1 cellular context compared by ENCODE assay signal in the genomic region with DNA sequence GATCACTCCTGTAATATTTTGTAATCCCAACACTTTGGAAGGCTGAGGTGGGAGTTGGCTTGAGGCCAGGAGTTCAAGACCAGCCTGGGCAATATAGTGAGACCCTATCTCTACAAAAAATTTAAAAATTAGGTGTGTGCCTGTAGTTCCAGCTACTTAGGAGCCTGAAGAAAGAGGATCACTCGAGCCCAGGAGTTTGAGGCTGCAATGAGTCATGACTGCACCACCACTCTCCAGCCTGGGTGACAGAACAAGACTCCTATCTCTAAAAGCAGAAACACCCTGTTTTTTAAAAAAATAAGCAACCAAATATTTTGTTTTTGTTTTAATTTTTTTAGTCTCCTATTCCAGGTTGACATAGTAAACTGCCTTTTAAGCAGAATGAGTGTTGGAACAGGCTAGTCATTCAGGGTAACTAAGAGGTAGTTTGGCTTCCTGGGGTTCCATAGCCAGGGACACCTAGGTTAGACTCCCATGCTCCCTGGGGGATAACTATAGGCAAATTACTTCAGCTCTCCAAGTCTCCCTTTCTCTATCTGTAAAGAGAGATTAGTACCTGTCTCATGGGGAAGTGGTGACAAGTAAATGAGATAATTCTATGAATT.
TF ChIP-seq lines count a peak whose summit lies in the region.

No MANE protein-coding gene starts in this region.

TF ChIP-seq in K562, 482 proteins besides CTCF, POLR2A, EP300 and RAD21 (continued from another document and continues in another):
- TF ChIP-seq, protein P1, sequence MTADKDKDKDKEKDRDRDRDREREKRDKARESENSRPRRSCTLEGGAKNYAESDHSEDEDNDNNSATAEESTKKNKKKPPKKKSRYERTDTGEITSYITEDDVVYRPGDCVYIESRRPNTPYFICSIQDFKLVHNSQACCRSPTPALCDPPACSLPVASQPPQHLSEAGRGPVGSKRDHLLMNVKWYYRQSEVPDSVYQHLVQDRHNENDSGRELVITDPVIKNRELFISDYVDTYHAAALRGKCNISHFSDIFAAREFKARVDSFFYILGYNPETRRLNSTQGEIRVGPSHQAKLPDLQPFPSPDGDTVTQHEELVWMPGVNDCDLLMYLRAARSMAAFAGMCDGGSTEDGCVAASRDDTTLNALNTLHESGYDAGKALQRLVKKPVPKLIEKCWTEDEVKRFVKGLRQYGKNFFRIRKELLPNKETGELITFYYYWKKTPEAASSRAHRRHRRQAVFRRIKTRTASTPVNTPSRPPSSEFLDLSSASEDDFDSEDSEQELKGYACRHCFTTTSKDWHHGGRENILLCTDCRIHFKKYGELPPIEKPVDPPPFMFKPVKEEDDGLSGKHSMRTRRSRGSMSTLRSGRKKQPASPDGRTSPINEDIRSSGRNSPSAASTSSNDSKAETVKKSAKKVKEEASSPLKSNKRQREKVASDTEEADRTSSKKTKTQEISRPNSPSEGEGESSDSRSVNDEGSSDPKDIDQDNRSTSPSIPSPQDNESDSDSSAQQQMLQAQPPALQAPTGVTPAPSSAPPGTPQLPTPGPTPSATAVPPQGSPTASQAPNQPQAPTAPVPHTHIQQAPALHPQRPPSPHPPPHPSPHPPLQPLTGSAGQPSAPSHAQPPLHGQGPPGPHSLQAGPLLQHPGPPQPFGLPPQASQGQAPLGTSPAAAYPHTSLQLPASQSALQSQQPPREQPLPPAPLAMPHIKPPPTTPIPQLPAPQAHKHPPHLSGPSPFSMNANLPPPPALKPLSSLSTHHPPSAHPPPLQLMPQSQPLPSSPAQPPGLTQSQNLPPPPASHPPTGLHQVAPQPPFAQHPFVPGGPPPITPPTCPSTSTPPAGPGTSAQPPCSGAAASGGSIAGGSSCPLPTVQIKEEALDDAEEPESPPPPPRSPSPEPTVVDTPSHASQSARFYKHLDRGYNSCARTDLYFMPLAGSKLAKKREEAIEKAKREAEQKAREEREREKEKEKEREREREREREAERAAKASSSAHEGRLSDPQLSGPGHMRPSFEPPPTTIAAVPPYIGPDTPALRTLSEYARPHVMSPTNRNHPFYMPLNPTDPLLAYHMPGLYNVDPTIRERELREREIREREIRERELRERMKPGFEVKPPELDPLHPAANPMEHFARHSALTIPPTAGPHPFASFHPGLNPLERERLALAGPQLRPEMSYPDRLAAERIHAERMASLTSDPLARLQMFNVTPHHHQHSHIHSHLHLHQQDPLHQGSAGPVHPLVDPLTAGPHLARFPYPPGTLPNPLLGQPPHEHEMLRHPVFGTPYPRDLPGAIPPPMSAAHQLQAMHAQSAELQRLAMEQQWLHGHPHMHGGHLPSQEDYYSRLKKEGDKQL (CRISPR knock-in tag; IDR thresholded peaks at IDR 0.05; ENCODE audit: borderline replicate concordance) = no peak
- TF ChIP-seq PTRF (tag; IDR thresholded peaks at IDR 0.05) = no peak
- TF ChIP-seq SIX5 (IDR thresholded peaks at IDR 0.05; ENCODE audit: borderline replicate concordance in 1 of 2, insufficient read depth in 1 of 2, low read depth in 1 of 2, low read length in 2 of 2) = no peak
- TF ChIP-seq KHSRP (IDR thresholded peaks at IDR 0.05) = no peak
- TF ChIP-seq, protein P2, sequence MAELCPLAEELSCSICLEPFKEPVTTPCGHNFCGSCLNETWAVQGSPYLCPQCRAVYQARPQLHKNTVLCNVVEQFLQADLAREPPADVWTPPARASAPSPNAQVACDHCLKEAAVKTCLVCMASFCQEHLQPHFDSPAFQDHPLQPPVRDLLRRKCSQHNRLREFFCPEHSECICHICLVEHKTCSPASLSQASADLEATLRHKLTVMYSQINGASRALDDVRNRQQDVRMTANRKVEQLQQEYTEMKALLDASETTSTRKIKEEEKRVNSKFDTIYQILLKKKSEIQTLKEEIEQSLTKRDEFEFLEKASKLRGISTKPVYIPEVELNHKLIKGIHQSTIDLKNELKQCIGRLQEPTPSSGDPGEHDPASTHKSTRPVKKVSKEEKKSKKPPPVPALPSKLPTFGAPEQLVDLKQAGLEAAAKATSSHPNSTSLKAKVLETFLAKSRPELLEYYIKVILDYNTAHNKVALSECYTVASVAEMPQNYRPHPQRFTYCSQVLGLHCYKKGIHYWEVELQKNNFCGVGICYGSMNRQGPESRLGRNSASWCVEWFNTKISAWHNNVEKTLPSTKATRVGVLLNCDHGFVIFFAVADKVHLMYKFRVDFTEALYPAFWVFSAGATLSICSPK (IDR thresholded peaks at IDR 0.05; ENCODE audit: borderline replicate concordance) = no peak
- peak; percentile 58 for TF ChIP-seq TCF3 (CRISPR knock-in tag; IDR thresholded peaks at IDR 0.05)
- TF ChIP-seq CBX3 (IDR thresholded peaks at IDR 0.05; ENCODE audit: borderline replicate concordance in 1 of 2, low read length in 2 of 2) = no peak
- no peak for TF ChIP-seq COPS2 (conservative IDR thresholded peaks at IDR 0.05)
- TF ChIP-seq HLTF (IDR thresholded peaks at IDR 0.05) = no peak
- no peak for TF ChIP-seq ASH1L (IDR thresholded peaks at IDR 0.05; ENCODE audit: borderline replicate concordance, low read depth, partially characterized antibody)
- no peak for TF ChIP-seq RB1 (IDR thresholded peaks at IDR 0.05; ENCODE audit: low read depth)
- no peak for TF ChIP-seq ZKSCAN8 (CRISPR knock-in tag; IDR thresholded peaks at IDR 0.05)
- no peak for TF ChIP-seq IFI16 (CRISPR knock-in tag; IDR thresholded peaks at IDR 0.05)
- no peak for TF ChIP-seq RUNX1 (IDR thresholded peaks at IDR 0.05; ENCODE audit: low read depth)
- no peak for TF ChIP-seq E2F6 (IDR thresholded peaks at IDR 0.05; ENCODE audit: borderline replicate concordance in 1 of 2, extremely low read depth in 1 of 2, insufficient read depth in 1 of 2, insufficient read length in 1 of 2, low read depth in 1 of 2, low read length in 1 of 2, poor library complexity in 1 of 2, severe bottlenecking in 1 of 2)
- TF ChIP-seq NR1H2 (CRISPR knock-in tag; IDR thresholded peaks at IDR 0.05) = no peak
- peak; percentile 52 for TF ChIP-seq CBFA2T3 (IDR thresholded peaks at IDR 0.05)
- TF ChIP-seq RBBP5 (IDR thresholded peaks at IDR 0.05; ENCODE audit: borderline replicate concordance, insufficient read depth, low read length, poor library complexity, severe bottlenecking) = no peak
- TF ChIP-seq SAFB (IDR thresholded peaks at IDR 0.05; ENCODE audit: borderline replicate concordance, low read depth, low read length) = no peak
- TF ChIP-seq CBX8 (IDR thresholded peaks at IDR 0.05; ENCODE audit: borderline replicate concordance, extremely low read depth, low read depth, low read length, poor library complexity, severe bottlenecking) = no peak
- TF ChIP-seq SMARCB1 (IDR thresholded peaks at IDR 0.05; ENCODE audit: insufficient read length, low read depth) = no peak
- peak; percentile 77 for TF ChIP-seq SMARCA4 (IDR thresholded peaks at IDR 0.05)
- no peak for TF ChIP-seq C11orf30 (IDR thresholded peaks at IDR 0.05; ENCODE audit: low read depth)
- no peak for TF ChIP-seq ZSCAN29 (IDR thresholded peaks at IDR 0.05)
- no peak; the same call in 1 of the 2 replicates for TF ChIP-seq CC2D1A (IDR thresholded peaks at IDR 0.05)
- no peak; the same call in 1 of the 2 replicates for TF ChIP-seq VEZF1 (CRISPR knock-in tag; IDR thresholded peaks at IDR 0.05)
- TF ChIP-seq, protein P3, sequence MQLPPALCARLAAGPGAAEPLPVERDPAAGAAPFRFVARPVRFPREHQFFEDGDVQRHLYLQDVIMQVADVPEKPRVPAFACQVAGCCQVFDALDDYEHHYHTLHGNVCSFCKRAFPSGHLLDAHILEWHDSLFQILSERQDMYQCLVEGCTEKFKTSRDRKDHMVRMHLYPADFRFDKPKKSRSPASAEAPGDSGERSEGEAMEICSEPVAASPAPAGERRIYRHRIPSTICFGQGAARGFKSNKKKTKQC (CRISPR knock-in tag; IDR thresholded peaks at IDR 0.05) = no peak
- no peak for TF ChIP-seq ZNF311 (CRISPR knock-in tag; IDR thresholded peaks at IDR 0.05)
- no peak for TF ChIP-seq ID3 (CRISPR knock-in tag; IDR thresholded peaks at IDR 0.05)
- TF ChIP-seq ID3 (tag; IDR thresholded peaks at IDR 0.05) = no peak
- no peak for TF ChIP-seq ZNF696 (CRISPR knock-in tag; conservative IDR thresholded peaks at IDR 0.05)
- TF ChIP-seq ZNF57 (CRISPR knock-in tag; IDR thresholded peaks at IDR 0.05) = no peak
- no peak for TF ChIP-seq ZNF77 (CRISPR knock-in tag; IDR thresholded peaks at IDR 0.05)
- TF ChIP-seq KLF1 (tag; IDR thresholded peaks at IDR 0.05) = no peak
- TF ChIP-seq DIDO1 (tag; IDR thresholded peaks at IDR 0.05; ENCODE audit: low read depth) = no peak
- TF ChIP-seq ESRRB (CRISPR knock-in tag; IDR thresholded peaks at IDR 0.05; ENCODE audit: borderline replicate concordance) = no peak
- TF ChIP-seq, protein P4, sequence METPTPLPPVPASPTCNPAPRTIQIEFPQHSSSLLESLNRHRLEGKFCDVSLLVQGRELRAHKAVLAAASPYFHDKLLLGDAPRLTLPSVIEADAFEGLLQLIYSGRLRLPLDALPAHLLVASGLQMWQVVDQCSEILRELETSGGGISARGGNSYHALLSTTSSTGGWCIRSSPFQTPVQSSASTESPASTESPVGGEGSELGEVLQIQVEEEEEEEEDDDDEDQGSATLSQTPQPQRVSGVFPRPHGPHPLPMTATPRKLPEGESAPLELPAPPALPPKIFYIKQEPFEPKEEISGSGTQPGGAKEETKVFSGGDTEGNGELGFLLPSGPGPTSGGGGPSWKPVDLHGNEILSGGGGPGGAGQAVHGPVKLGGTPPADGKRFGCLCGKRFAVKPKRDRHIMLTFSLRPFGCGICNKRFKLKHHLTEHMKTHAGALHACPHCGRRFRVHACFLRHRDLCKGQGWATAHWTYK (CRISPR knock-in tag; IDR thresholded peaks at IDR 0.05) = no peak
- no peak for TF ChIP-seq ELF4 (CRISPR knock-in tag; IDR thresholded peaks at IDR 0.05)
- no peak for TF ChIP-seq ZKSCAN1 (IDR thresholded peaks at IDR 0.05; ENCODE audit: low read depth, low read length)
- TF ChIP-seq MYBL2 (IDR thresholded peaks at IDR 0.05; ENCODE audit: low read depth) = peak; percentile 36; the same call in 1 of the 2 replicates
- no peak for TF ChIP-seq MYBL2 (CRISPR knock-in tag; IDR thresholded peaks at IDR 0.05; ENCODE audit: borderline replicate concordance)
- no peak for TF ChIP-seq CBX5 (IDR thresholded peaks at IDR 0.05; ENCODE audit: borderline replicate concordance, low read depth)
- no peak for TF ChIP-seq FUS (optimal IDR thresholded peaks at IDR 0.05; ENCODE audit: low read depth, low read length)
- TF ChIP-seq RBM25 (IDR thresholded peaks at IDR 0.05; ENCODE audit: low read depth, low read length, severe bottlenecking) = peak; percentile 72
- no peak for TF ChIP-seq ZNF780A (CRISPR knock-in tag; IDR thresholded peaks at IDR 0.05)
- TF ChIP-seq THRB (CRISPR knock-in tag; conservative IDR thresholded peaks at IDR 0.05) = no peak
- TF ChIP-seq TAF9B (IDR thresholded peaks at IDR 0.05; ENCODE audit: partially characterized antibody) = no peak
- no peak for TF ChIP-seq HNRNPL (IDR thresholded peaks at IDR 0.05; ENCODE audit: low read depth, low read length)
- no peak for TF ChIP-seq PHF8 (IDR thresholded peaks at IDR 0.05; ENCODE audit: borderline replicate concordance, low read length)
- no peak for TF ChIP-seq ARID3A (IDR thresholded peaks at IDR 0.05; ENCODE audit: borderline replicate concordance, low read depth, low read length)
- peak; percentile 68 for TF ChIP-seq MEIS2 (IDR thresholded peaks at IDR 0.05; ENCODE audit: partially characterized antibody)
- TF ChIP-seq MBD2 (IDR thresholded peaks at IDR 0.05; ENCODE audit: borderline replicate concordance, low read depth) = no peak
- TF ChIP-seq NFE2 (IDR thresholded peaks at IDR 0.05; ENCODE audit: low read depth) = peak; percentile 16; the same call in 1 of the 2 replicates
- no peak for TF ChIP-seq ZNF668 (CRISPR knock-in tag; IDR thresholded peaks at IDR 0.05)
- no peak for TF ChIP-seq LARP7 (IDR thresholded peaks at IDR 0.05)
- no peak for TF ChIP-seq CHD4 (IDR thresholded peaks at IDR 0.05; ENCODE audit: insufficient read depth, insufficient replicate concordance, low read depth, low read length, poor library complexity, severe bottlenecking)
